In the genomic region with DNA sequence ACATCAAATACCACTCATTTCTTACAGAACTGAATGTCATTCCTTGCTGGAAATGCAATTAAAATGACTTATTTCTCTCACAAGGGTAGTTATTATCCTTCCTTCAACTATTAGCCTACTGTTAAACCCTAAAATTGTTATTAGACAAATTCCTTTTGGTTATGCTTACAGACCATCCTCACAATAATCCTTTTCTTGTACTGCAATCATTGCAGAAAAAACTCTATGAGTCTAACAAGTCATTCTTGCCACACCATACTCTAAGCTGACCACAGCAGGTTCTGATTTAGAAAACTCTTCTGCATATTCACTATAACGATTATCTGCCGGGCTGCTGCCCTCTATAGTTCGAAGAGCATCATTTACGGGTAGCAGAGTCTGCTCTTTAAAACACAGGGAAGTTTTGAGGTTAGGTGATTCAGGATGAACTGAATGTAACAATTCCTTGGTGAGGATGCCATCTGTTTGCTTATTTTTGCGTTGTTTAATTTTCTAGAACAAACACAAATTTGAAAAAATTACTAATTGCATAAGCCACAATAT, we compare ENCODE assay signal across 8 cellular contexts. TPM values are rescaled to one million over a fixed set of nuclear protein-coding genes. Genes with fewer than 3 reads are reported as not detected.
A peak's percentile ranks its signal among the peaks of the same experiment; 100 is the strongest.
DNase-seq lines count a peak whose midpoint lies in the region; ATAC-seq and TF ChIP-seq lines count a peak whose summit lies in the region.

No MANE protein-coding gene starts in this region.

- H3K27ac ChIP-seq in cardiac muscle cell (no peak overlapping the region), WERI-Rb-1 (peak overlapping the region; percentile 3; the same call in 1 of the 2 replicates), liver (ENCODE audit: low read depth in 1 of 2, low read length in 2 of 2) (no peak overlapping the region)

- DNase-seq in cardiac muscle cell (ENCODE audit: low read depth in 1 of 2, low spot score in 1 of 2) = peak; percentile 34 to 47
- no peak for DNase-seq in Right ventricle myocardium inferior (ENCODE audit: missing footprints)
- peak; percentile 82 for DNase-seq in WERI-Rb-1
- DNase-seq in stimulated activated CD4-positive, alpha-beta T cell treated with anti-CD3 and anti-CD28 coated beads, Interleukin-2, amount 100 ng/mL, for 24 hours = no peak
- no peak for DNase-seq in activated T-cell treated with anti-CD3 and anti-CD28 coated beads for 4 hours

- no peaks in the 10 kb centered on the region for H3K27me3 ChIP-seq in cardiac muscle cell
- H3K27me3 ChIP-seq in WERI-Rb-1 (ENCODE audit: insufficient read depth, low read depth, severe bottlenecking) = no peaks in the 10 kb centered on the region
- no peaks in the 10 kb centered on the region for H3K27me3 ChIP-seq in liver (ENCODE audit: control insufficient read depth in 4 of 4, insufficient read depth in 4 of 4, low read length in 3 of 4)

- 50% methylated on average over 5 of the region's 5 CpGs for WGBS in liver

- no peak for ATAC-seq in Right ventricle myocardium inferior
- peak; percentile 67 for ATAC-seq in HG03520 (IDR thresholded peaks at IDR 0.05; ENCODE audit: unreplicated experiment)
- no peak for ATAC-seq in GM21515 (IDR thresholded peaks at IDR 0.05; ENCODE audit: unreplicated experiment)

- H3K4me3 ChIP-seq in cardiac muscle cell = no peak overlapping the region
- H3K4me3 ChIP-seq in WERI-Rb-1 (ENCODE audit: low read depth, low read length) = no peak overlapping the region
- no peak overlapping the region for H3K4me3 ChIP-seq in liver (ENCODE audit: low read depth in 1 of 3, low read length in 3 of 3)

- H3K36me3 ChIP-seq in cardiac muscle cell = peaks cover 29% of the 10 kb centered on the region
- peaks cover 50% of the 10 kb centered on the region for H3K36me3 ChIP-seq in WERI-Rb-1
- H3K36me3 ChIP-seq in liver (ENCODE audit: control insufficient read depth in 4 of 4, insufficient read depth in 3 of 4, low read depth in 1 of 4, low read length in 3 of 4) = peaks cover 0 to 3% (median 1%) of the 10 kb centered on the region in 4 donors

- H3K9me3 ChIP-seq in cardiac muscle cell (ENCODE audit: low read depth) = no peaks in the 10 kb centered on the region
- H3K9me3 ChIP-seq in WERI-Rb-1 (ENCODE audit: severe bottlenecking) = no peaks in the 10 kb centered on the region
- H3K9me3 ChIP-seq in liver (ENCODE audit: control insufficient read depth in 4 of 4, low read length in 3 of 4) = no peaks in the 10 kb centered on the region

- no peak overlapping the region for H3K9ac ChIP-seq in liver (ENCODE audit: low read depth in 1 of 2, low read length in 2 of 2)

- intact Hi-C loops in Right ventricle myocardium inferior (cut with DNase I) = no loop called here

- TF ChIP-seq CTCF in cardiac muscle cell (IDR thresholded peaks at IDR 0.05; ENCODE audit: low read depth, low read length) = peak; percentile 44
- TF ChIP-seq CTCF in WERI-Rb-1 (IDR thresholded peaks at IDR 0.05; ENCODE audit: low read depth, low read length) = peak; percentile 74
- TF ChIP-seq CTCF in liver (IDR thresholded peaks at IDR 0.05; ENCODE audit: low read depth, low read length, missing input control) = no peak

- peak; percentile 16 to 20 for TF ChIP-seq RAD21 in liver (IDR thresholded peaks at IDR 0.05)

- H3K4me1 ChIP-seq in cardiac muscle cell (ENCODE audit: low read depth) (no peaks in the 10 kb centered on the region), liver (ENCODE audit: control insufficient read depth in 4 of 4, insufficient read depth in 4 of 4, low read length in 3 of 4) (peaks cover 4 to 11% (median 7%) of the 10 kb centered on the region in 4 donors)

TF ChIP-seq in liver, 16 proteins besides CTCF, POLR2A, EP300 and RAD21:
- no peak for TF ChIP-seq HNF4G (IDR thresholded peaks at IDR 0.05)
- TF ChIP-seq RXRA (IDR thresholded peaks at IDR 0.05) = no peak
- no peak for TF ChIP-seq FOXA2 (IDR thresholded peaks at IDR 0.05)
- no peak for TF ChIP-seq JUND (IDR thresholded peaks at IDR 0.05)
- TF ChIP-seq, protein P1, sequence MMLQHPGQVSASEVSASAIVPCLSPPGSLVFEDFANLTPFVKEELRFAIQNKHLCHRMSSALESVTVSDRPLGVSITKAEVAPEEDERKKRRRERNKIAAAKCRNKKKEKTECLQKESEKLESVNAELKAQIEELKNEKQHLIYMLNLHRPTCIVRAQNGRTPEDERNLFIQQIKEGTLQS (IDR thresholded peaks at IDR 0.05) = no peak
- TF ChIP-seq YY1 (IDR thresholded peaks at IDR 0.05) = no peak
- TF ChIP-seq SP1 (IDR thresholded peaks at IDR 0.05) = no peak
- no peak for TF ChIP-seq GABPA (IDR thresholded peaks at IDR 0.05 in 1 of 2, conservative IDR thresholded peaks at IDR 0.05 in 1 of 2)

RNA-seq across cellular contexts. Expression of a gene that starts 38.2 kb away (rescaled TPM):
- total RNA-seq in cardiac muscle cell (7.8 and 7.9 TPM in 2 replicates), Right ventricle myocardium inferior (15.4 TPM), liver (10 to 100 TPM in 1 of 2 donors, 1 to 10 TPM in 1; 9.2 to 12.6 TPM)
- polyA plus RNA-seq in cardiac muscle cell (11.9 and 12.0 TPM in 2 replicates), liver (1 to 10 TPM; 5.3 to 6.1 TPM)

RNA-seq across cellular contexts. Expression of a gene that starts 52.4 kb away (rescaled TPM):
- total RNA-seq in cardiac muscle cell (54.0 and 117 TPM in 2 replicates), Right ventricle myocardium inferior (21.9 TPM), liver (10 to 100 TPM; 25.4 to 43.3 TPM)
- polyA plus RNA-seq in cardiac muscle cell (28.1 and 36.5 TPM in 2 replicates), liver (1 to 10 TPM; 6.5 to 6.7 TPM)

Comparison
In these comparisons a context has a peak if more than half of its experiments do, and no peak if none do; other contexts are left out.
1. DNase-seq: peak in cardiac muscle cell (2 of 2) and WERI-Rb-1 (single experiment); none in Right ventricle myocardium inferior (single experiment), stimulated activated CD4-positive, alpha-beta T cell treated with anti-CD3 and anti-CD28 coated beads, Interleukin-2, amount 100 ng/mL, for 24 hours (0 of 2) and activated T-cell treated with anti-CD3 and anti-CD28 coated beads for 4 hours (single experiment).